8 cellular contexts compared by ENCODE assay signal in genomic region chr22:42820075-42820763, GRCh38. TPM values are rescaled to one million over a fixed set of nuclear protein-coding genes. Genes with fewer than 3 reads are reported as not detected.
DNase-seq lines count a peak whose midpoint lies in the region; ATAC-seq and TF ChIP-seq lines count a peak whose summit lies in the region.

No MANE protein-coding gene starts in this region.

- TF ChIP-seq POLR2A in esophagus squamous epithelium (IDR thresholded peaks at IDR 0.05) (no peak), transverse colon (IDR thresholded peaks at IDR 0.05) (no peak)

- TF ChIP-seq CTCF in PC-3 (conservative IDR thresholded peaks at IDR 0.05; ENCODE audit: low read depth, low read length) (peak; percentile 78), esophagus squamous epithelium (IDR thresholded peaks at IDR 0.05) (peak in 3 of 6 experiments; percentile 42 to 68 (median 43)), psoas muscle (IDR thresholded peaks at IDR 0.05) (peak; percentile 75), transverse colon (IDR thresholded peaks at IDR 0.05) (peak in 2 of 5 experiments; percentile 47 to 56)

- TF ChIP-seq EP300 in transverse colon (IDR thresholded peaks at IDR 0.05; ENCODE audit: low read depth), result no peak

- peaks cover 28% of the 10 kb centered on the region for H3K4me1 ChIP-seq in GM23248 (ENCODE audit: insufficient read depth)
- peaks cover 23% of the 10 kb centered on the region for H3K4me1 ChIP-seq in PC-3 (ENCODE audit: insufficient read depth, low read length)
- peaks cover 0 to 28% (median 3%) of the 10 kb centered on the region in 3 donors for H3K4me1 ChIP-seq in esophagus squamous epithelium
- H3K4me1 ChIP-seq in psoas muscle, result peaks cover 16% of the 10 kb centered on the region
- H3K4me1 ChIP-seq in effector memory CD4-positive, alpha-beta T cell (ENCODE audit: control insufficient read depth, insufficient read depth, low read length, poor library complexity, severe bottlenecking), result no peaks in the 10 kb centered on the region
- no peaks in the 10 kb centered on the region for H3K4me1 ChIP-seq in transverse colon

- H2AFZ ChIP-seq in GM23248 (no peak overlapping the region), PC-3 (ENCODE audit: low read length) (no peak overlapping the region)

- CTCF ChIA-PET in PC-3 (lab: Charles Lee), result interaction anchor here (0.6 to 1.1 kb wide), 8 partner anchors 15 to 1126 kb away, joined by 3 to 10 read pairs (median 4); partner anchors contain the start of gene CYB5R3

- POLR2A ChIA-PET in PC-3 (lab: Charles Lee; ENCODE audit: unreplicated experiment), result interaction anchor here (0.6 kb wide), 1 partner anchor 185 kb away, joined by 3 read pairs; no protein-coding TSS in a partner anchor

- intact Hi-C loops in PC-3 (cut with micrococcal nuclease), result loop anchor here (1.0 to 2.0 kb wide), 3 partner anchors 15 to 158 kb away; no protein-coding TSS in a partner anchor
- intact Hi-C loops in esophagus squamous epithelium (cut with DNase I), result no loop called here
- intact Hi-C loops in psoas muscle (cut with DNase I), result loop anchor here (1.0 to 5.0 kb wide), 6 partner anchors 38 to 199 kb away; no protein-coding TSS in a partner anchor
- intact Hi-C loops in transverse colon (cut with DNase I; ENCODE audit: low total_unique reads), result no loop called here

- H3K27me3 ChIP-seq in GM23248 (replicated peaks; ENCODE audit: insufficient read depth), result no peaks in the 10 kb centered on the region
- H3K27me3 ChIP-seq in PC-3 (ENCODE audit: low read length), result no peaks in the 10 kb centered on the region
- H3K27me3 ChIP-seq in esophagus squamous epithelium, result no peaks in the 10 kb centered on the region
- no peaks in the 10 kb centered on the region for H3K27me3 ChIP-seq in psoas muscle (ENCODE audit: insufficient read depth in 3 of 3, low read length in 2 of 3)
- no peaks in the 10 kb centered on the region for H3K27me3 ChIP-seq in effector memory CD4-positive, alpha-beta T cell (replicated peaks; ENCODE audit: control insufficient read depth, insufficient read depth, low read length, poor library complexity, severe bottlenecking)
- H3K27me3 ChIP-seq in transverse colon, result no peaks in the 10 kb centered on the region

- peak; percentile 87 for DNase-seq in GM23248
- peak; percentile 82 for DNase-seq in PC-3
- DNase-seq in esophagus squamous epithelium (lab: John Stamatoyannopoulos, UW), result no peak
- no peak for DNase-seq in psoas muscle
- DNase-seq in effector memory CD4-positive, alpha-beta T cell, result no peak
- DNase-seq in NK-92 (lab: John Stamatoyannopoulos, UW; ENCODE audit: unreplicated experiment), result no peak
- DNase-seq in transverse colon, result no peak

- H3K9me2 ChIP-seq in GM23248 (ENCODE audit: insufficient read depth), result no peaks in the 10 kb centered on the region
- no peaks in the 10 kb centered on the region for H3K9me2 ChIP-seq in PC-3 (replicated peaks; ENCODE audit: low read length)

- peaks cover 47% of the 10 kb centered on the region for H3K79me2 ChIP-seq in GM23248 (ENCODE audit: insufficient read depth)
- no peaks in the 10 kb centered on the region for H3K79me2 ChIP-seq in PC-3 (ENCODE audit: low read length)

- peaks cover 65% of the 10 kb centered on the region for H3K36me3 ChIP-seq in GM23248 (ENCODE audit: low read depth)
- peaks cover 3% of the 10 kb centered on the region; the same call in 1 of the 2 replicates for H3K36me3 ChIP-seq in PC-3 (ENCODE audit: low read depth, low read length)
- peaks cover 4 to 66% (median 11%) of the 10 kb centered on the region in 3 donors for H3K36me3 ChIP-seq in esophagus squamous epithelium
- peaks cover 10 to 63% of the 10 kb centered on the region in 2 donors for H3K36me3 ChIP-seq in psoas muscle (ENCODE audit: insufficient read depth in 1 of 2, low read depth in 1 of 2)
- H3K36me3 ChIP-seq in effector memory CD4-positive, alpha-beta T cell (ENCODE audit: control insufficient read depth, insufficient read depth, low read length), result peaks cover 25% of the 10 kb centered on the region
- H3K36me3 ChIP-seq in transverse colon, result peaks cover 0 to 36% (median 8%) of the 10 kb centered on the region in 4 donors

- H3F3A ChIP-seq in GM23248 (ENCODE audit: insufficient read depth) (peaks cover 54% of the 10 kb centered on the region), PC-3 (ENCODE audit: low read length, unreplicated experiment) (no peaks in the 10 kb centered on the region)

- H3K9me3 ChIP-seq in GM23248 (ENCODE audit: low read depth), result no peaks in the 10 kb centered on the region
- no peaks in the 10 kb centered on the region for H3K9me3 ChIP-seq in PC-3 (ENCODE audit: low read length)
- no peaks in the 10 kb centered on the region for H3K9me3 ChIP-seq in esophagus squamous epithelium
- H3K9me3 ChIP-seq in psoas muscle, result no peaks in the 10 kb centered on the region
- no peaks in the 10 kb centered on the region for H3K9me3 ChIP-seq in effector memory CD4-positive, alpha-beta T cell (ENCODE audit: control insufficient read depth, low read length)
- H3K9me3 ChIP-seq in transverse colon, result no peaks in the 10 kb centered on the region

- in situ Hi-C loops in GM23248 (cut with MboI), result no loop called here
- in situ Hi-C loops in transverse colon (cut with MboI; ENCODE audit: low pct_ligation_motif_present in 1 of 4, low pct_unique_long_range_greater_than_20kb in 1 of 4, low sequenced_read_pairs in 3 of 4), result no loop called here

- H4K20me1 ChIP-seq in GM23248 (ENCODE audit: insufficient read depth), result no peaks in the 10 kb centered on the region
- H4K20me1 ChIP-seq in PC-3 (ENCODE audit: low read length), result no peaks in the 10 kb centered on the region

- H3K4me3 ChIP-seq in GM23248, result no peak overlapping the region
- H3K4me3 ChIP-seq in PC-3 (ENCODE audit: low read length), result peak overlapping the region; percentile 19; the same call in 1 of the 2 replicates
- no peak overlapping the region for H3K4me3 ChIP-seq in esophagus squamous epithelium
- H3K4me3 ChIP-seq in psoas muscle, result no peak overlapping the region
- H3K4me3 ChIP-seq in effector memory CD4-positive, alpha-beta T cell (ENCODE audit: insufficient read depth, low read depth, low read length, poor library complexity, severe bottlenecking), result no peak overlapping the region
- no peak overlapping the region for H3K4me3 ChIP-seq in transverse colon

- 25 to 30% methylated on average over 9 of the region's 9 CpGs for WGBS in GM23248 (ENCODE audit: low coverage in 1 of 2, low lambda C conversion rate in 2 of 2, missing lambda C conversion rate in 2 of 2), 2 experiments
- WGBS in esophagus squamous epithelium, 2 donors, result 52 to 72% methylated on average over 9 of the region's 9 CpGs
- 42 to 64% (median 60%) methylated on average over 9 of the region's 9 CpGs for WGBS in psoas muscle, 3 donors
- 45 to 85% methylated on average over 7 to 9 of the region's 9 CpGs for WGBS in transverse colon (ENCODE audit: low coverage in 1 of 2), 2 donors

- ATAC-seq in PC-3 (peak; percentile 86), psoas muscle (peak in 3 of 4 donors; percentile 37 to 73 (median 47)), HG03457 (IDR thresholded peaks at IDR 0.05; ENCODE audit: unreplicated experiment) (no peak)

- H3K9ac ChIP-seq in GM23248 (peak overlapping the region; percentile 2; the same call in 1 of the 2 replicates), PC-3 (ENCODE audit: low read length) (no peak overlapping the region)

- peak overlapping the region; percentile 51 for H3K4me2 ChIP-seq in GM23248 (ENCODE audit: unreplicated experiment)
- peak overlapping the region; percentile 38 for H3K4me2 ChIP-seq in PC-3 (ENCODE audit: low read length)

- H3K27ac ChIP-seq in GM23248 (peak overlapping the region; percentile 51), PC-3 (ENCODE audit: low read length) (peak overlapping the region; percentile 32), esophagus squamous epithelium (peak overlapping the region in 3 of 4 donors; percentile 3 to 33 (median 23)), psoas muscle (no peak overlapping the region), transverse colon (peak overlapping the region in 1 of 4 donors; percentile 41)
- no peak overlapping the region for H3K27ac ChIP-seq in effector memory CD4-positive, alpha-beta T cell (ENCODE audit: insufficient read depth, low read length, poor library complexity, severe bottlenecking)

- BruUV-seq in PC-3 (replicated peaks; lab: Mats Ljungman, UMichigan), result no TSS peak

RNA-seq across cellular contexts. Expression of gene ARFGAP3, which starts 36.9 kb away (rescaled TPM):
- 83.2 and 96.8 TPM in 2 replicates for total RNA-seq in GM23248 (2014; rRNA removed; shearing (Covaris generic))
- polyA plus RNA-seq in GM23248 (2016; fragmentation: Nextera tagmentation; extraction: Ambion mirVana) (79.7 and 81.5 TPM in 2 replicates), psoas muscle (10 to 100 TPM; 18.4 to 25.0 (median 20.1) TPM)
- total RNA-seq in PC-3 (2014; rRNA removed) (11.2 and 19.2 TPM in 2 replicates), esophagus squamous epithelium (10 to 100 TPM; 27.3 to 35.1 (median 30.5) TPM), psoas muscle (10 to 100 TPM; 19.7 to 36.1 (median 25.8) TPM), transverse colon (10 to 100 TPM; 24.3 to 43.5 (median 33.3) TPM)

Comparison
In these comparisons a context has a peak if more than half of its experiments do, and no peak if none do; other contexts are left out.
1. DNase-seq: peak in GM23248 (single experiment) and PC-3 (single experiment); none in esophagus squamous epithelium (single experiment), psoas muscle (0 of 2), effector memory CD4-positive, alpha-beta T cell (0 of 3), NK-92 (single experiment) and transverse colon (single experiment).
2. H3K27ac ChIP-seq: peak in GM23248 (single experiment), PC-3 (single experiment) and esophagus squamous epithelium (3 of 4); none in psoas muscle (single experiment) and effector memory CD4-positive, alpha-beta T cell (single experiment).
3. intact Hi-C loops: an anchor here in PC-3 (1.0 to 2.0 kb wide) and psoas muscle (1.0 to 5.0 kb wide); none called in esophagus squamous epithelium and transverse colon.